ENCODE assay signal across 8 cellular contexts in genomic region chr17:47970725-47971511, GRCh38. TPM values are rescaled to one million over a fixed set of nuclear protein-coding genes. Genes with fewer than 3 reads are reported as not detected.
A peak's percentile ranks its signal among the peaks of the same experiment; 100 is the strongest.
DNase-seq lines count a peak whose midpoint lies in the region; ATAC-seq, FAIRE-seq and TF ChIP-seq lines count a peak whose summit lies in the region.

TSS of gene CDK5RAP3 (plus strand) at chr17:47971113. CDS start at chr17:47971147, 34 bp downstream.

- TF ChIP-seq POLR2A in gastrocnemius medialis (IDR thresholded peaks at IDR 0.05), result peak; percentile 71 to 74

- peak within 1 kb of the TSS; percentile 77 to 100 (median 90) for H3K4me3 ChIP-seq in gastrocnemius medialis

- H3K4me3 Mint-ChIP-seq in brain, result peak within 1 kb of the TSS; percentile 84 to 97 (median 93)

- peaks cover 9% of the 10 kb centered on the region for H3K27me3 Mint-ChIP-seq in brain

- DNase-seq in NCI-H2107 (lab: John Stamatoyannopoulos, UW) (peak; percentile 98), iPS DF 4.7 (ENCODE audit: extremely low read depth, low spot score) (peak; percentile 93), gastrocnemius medialis (peak; percentile 100)

- H3K27ac Mint-ChIP-seq in brain, result peak within 1 kb of the TSS; percentile 64 to 97 (median 93)

- peaks cover 0 to 3% (median 0%) of the 10 kb centered on the region in 5 experiments for H3K9me3 Mint-ChIP-seq in brain

- no peaks in the 10 kb centered on the region for H3K9me3 ChIP-seq in gastrocnemius medialis

- FAIRE-seq in TTC549 (lab: Jason Lieb, UNC), result peak; percentile 95

- H3K36me3 Mint-ChIP-seq in brain, result peaks cover 15% of the 10 kb centered on the region

- in situ Hi-C loops in gastrocnemius medialis (cut with MboI; ENCODE audit: low sequenced_read_pairs in 4 of 4), result no loop called here

- TF ChIP-seq CTCF in 22Rv1 (IDR thresholded peaks at IDR 0.05), result peak; percentile 99
- TF ChIP-seq CTCF in brain (conservative IDR thresholded peaks at IDR 0.05), result peak; percentile 91 to 92
- peak; percentile 95 to 96 (median 96) for TF ChIP-seq CTCF in gastrocnemius medialis (IDR thresholded peaks at IDR 0.05 in 4 of 5, conservative IDR thresholded peaks at IDR 0.05 in 1 of 5)

- H3K36me3 ChIP-seq in gastrocnemius medialis, result peaks cover 0 to 25% of the 10 kb centered on the region in 2 donors

- intact Hi-C loops in gastrocnemius medialis (cut with DNase I; ENCODE audit: low total_unique reads), result loop anchor here (1.0 to 2.0 kb wide), 5 partner anchors 22 to 140 kb away; partner anchors contain the start of genes LRRC46, MRPL10 and SCRN2

- ATAC-seq in GM18517 (IDR thresholded peaks at IDR 0.05; ENCODE audit: unreplicated experiment) (peak; percentile 94), HG03060 (IDR thresholded peaks at IDR 0.05; ENCODE audit: low read depth, unreplicated experiment) (peak; percentile 84), gastrocnemius medialis (peak; percentile 98 to 99)

- no peaks in the 10 kb centered on the region for H3K27me3 ChIP-seq in gastrocnemius medialis

- peaks cover 29% of the 10 kb centered on the region for H3K4me1 Mint-ChIP-seq in brain

- H3K27ac ChIP-seq in 22Rv1 (peak within 1 kb of the TSS; percentile 76), gastrocnemius medialis (peak within 1 kb of the TSS; percentile 85 to 89 (median 88))

- peaks cover 6 to 18% of the 10 kb centered on the region in 2 donors for H3K4me1 ChIP-seq in gastrocnemius medialis

RNA-seq across cellular contexts. Expression of gene CDK5RAP3, which starts in this region (rescaled TPM):
- 106 TPM for polyA plus RNA-seq in brain (ENCODE audit: insufficient read depth, low read depth, low replicate concordance)
- total RNA-seq in gastrocnemius medialis, result 10 to 100 TPM; 14.2 to 35.9 (median 27.8) TPM

Comparison
In these comparisons a context has a peak if more than half of its experiments do, and no peak if none do; other contexts are left out.
1. Peak in every context shown above with its lines: DNase-seq, ATAC-seq, H3K4me3 ChIP-seq and H3K27ac ChIP-seq.